ENCODE assay signal across 8 cellular contexts in genomic region chr12:76346798-76347420, GRCh38. TPM values are rescaled to one million over a fixed set of nuclear protein-coding genes. Genes with fewer than 3 reads are reported as not detected.
DNase-seq lines count a peak whose midpoint lies in the region; ATAC-seq and TF ChIP-seq lines count a peak whose summit lies in the region.

No MANE protein-coding gene starts in this region.

- H3K23ac ChIP-seq in neuronal stem cell (ENCODE audit: low read depth, low read length, poor library complexity): no peak overlapping the region

- CTCF ChIA-PET in CD8-positive, alpha-beta T cell (lab: Charles Lee): no interaction called here

- intact Hi-C loops in CD8-positive, alpha-beta T cell (cut with DNase I, micrococcal nuclease): loop anchor here (2.0 to 10.0 kb wide), 5 partner anchors 108 to 1810 kb away; partner anchors contain the start of genes ATXN7L3B (in 1 of the 2), NAP1L1 (in 1 of the 2) and ZDHHC17 (in 1 of the 2)

- no peak overlapping the region for H3K27ac ChIP-seq in CD8-positive, alpha-beta T cell (ENCODE audit: low read depth, low read length)
- no peak overlapping the region for H3K27ac ChIP-seq in neuronal stem cell (replicated peaks; ENCODE audit: low read length)

- peaks cover 14% of the 10 kb centered on the region for H3K4me1 ChIP-seq in CD8-positive, alpha-beta T cell (ENCODE audit: insufficient read depth, low read length)
- peaks cover 6 to 7% of the 10 kb centered on the region in 2 donors for H3K4me1 ChIP-seq in neuronal stem cell (ENCODE audit: control insufficient read depth in 2 of 2, insufficient read depth in 1 of 2, low read depth in 1 of 2, low read length in 2 of 2)

- TF ChIP-seq CTCF in CD8-positive, alpha-beta T cell (IDR thresholded peaks at IDR 0.05): no peak
- TF ChIP-seq CTCF in LNCaP clone FGC (IDR thresholded peaks at IDR 0.05; ENCODE audit: control insufficient read depth, extremely low read depth, insufficient read depth) (peak; percentile 70), epithelial cell of proximal tubule (conservative IDR thresholded peaks at IDR 0.05; ENCODE audit: low read depth, low read length) (peak; percentile 70)

- no peak overlapping the region for H3K4ac ChIP-seq in neuronal stem cell (ENCODE audit: low read length)

- peak overlapping the region; percentile 93 for H3K27ac Mint-ChIP-seq in CD8-positive, alpha-beta T cell
- peak overlapping the region; percentile 89 for H3K27ac Mint-ChIP-seq in T-helper 17 cell
- H3K27ac Mint-ChIP-seq in natural killer cell treated with Interleukin-12 subunit alpha and Interleukin-12 subunit beta and Interleukin-15 and Interleukin-18, amount 100 ng/mL, for 72 hours: peak overlapping the region; percentile 83 to 94

- ATAC-seq in CD8-positive, alpha-beta T cell: no peak
- ATAC-seq in GM18868 (IDR thresholded peaks at IDR 0.05; ENCODE audit: unreplicated experiment) (peak; percentile 19), T-helper 17 cell (no peak)
- no peak for ATAC-seq in natural killer cell treated with Interleukin-12 subunit alpha and Interleukin-12 subunit beta and Interleukin-15 and Interleukin-18, amount 100 ng/mL, for 72 hours

- H3K4me3 Mint-ChIP-seq in CD8-positive, alpha-beta T cell: peak overlapping the region; percentile 96
- H3K4me3 Mint-ChIP-seq in T-helper 17 cell: peak overlapping the region; percentile 93
- peak overlapping the region; percentile 89 for H3K4me3 Mint-ChIP-seq in natural killer cell treated with Interleukin-12 subunit alpha and Interleukin-12 subunit beta and Interleukin-15 and Interleukin-18, amount 100 ng/mL, for 72 hours

- H4K91ac ChIP-seq in neuronal stem cell (ENCODE audit: low read depth, low read length, poor library complexity): no peak overlapping the region

- H3K9ac ChIP-seq in neuronal stem cell (ENCODE audit: low read depth, low read length, poor library complexity): no peak overlapping the region

- no peak overlapping the region for H3K14ac ChIP-seq in neuronal stem cell (ENCODE audit: low read length)

- WGBS in neuronal stem cell (ENCODE audit: extremely low coverage in 2 of 2, insufficient read length in 2 of 2, insufficient replicate concordance in 1 of 2), 2 donors: no CpG with 5 or more reads among the region's 4 CpGs

- no peak for DNase-seq in CD8-positive, alpha-beta T cell
- DNase-seq in LNCaP clone FGC (ENCODE audit: low read depth): peak; percentile 34
- no peak for DNase-seq in T-helper 17 cell
- peak; percentile 33 for DNase-seq in epithelial cell of proximal tubule (ENCODE audit: low read depth)
- DNase-seq in natural killer cell treated with Interleukin-12 subunit alpha and Interleukin-12 subunit beta and Interleukin-15 and Interleukin-18, amount 100 ng/mL, for 72 hours (ENCODE audit: low spot score): no peak
- no peak for DNase-seq in NCI-H2029 (lab: John Stamatoyannopoulos, UW)
- no peak for DNase-seq in neuronal stem cell (ENCODE audit: low spot score)

- no peak overlapping the region for H2BK120ac ChIP-seq in neuronal stem cell (ENCODE audit: low read depth, low read length)

- no peaks in the 10 kb centered on the region for H3K9me3 ChIP-seq in CD8-positive, alpha-beta T cell (ENCODE audit: low read length)
- H3K9me3 ChIP-seq in T-helper 17 cell (ENCODE audit: control insufficient read depth, low read length, poor library complexity, severe bottlenecking) (no peaks in the 10 kb centered on the region), neuronal stem cell (replicated peaks in 1 of 2; ENCODE audit: control insufficient read depth in 2 of 2, insufficient read depth in 1 of 2, low read depth in 1 of 2, low read length in 2 of 2) (no peaks in the 10 kb centered on the region)

- H2AFZ ChIP-seq in neuronal stem cell (ENCODE audit: low read length): no peak overlapping the region

- POLR2A ChIA-PET in CD8-positive, alpha-beta T cell (lab: Charles Lee): no interaction called here

- H3K36me3 Mint-ChIP-seq in CD8-positive, alpha-beta T cell: no peaks in the 10 kb centered on the region
- H3K36me3 Mint-ChIP-seq in T-helper 17 cell (ENCODE audit: low read depth): no peaks in the 10 kb centered on the region
- H3K36me3 Mint-ChIP-seq in natural killer cell treated with Interleukin-12 subunit alpha and Interleukin-12 subunit beta and Interleukin-15 and Interleukin-18, amount 100 ng/mL, for 72 hours: no peaks in the 10 kb centered on the region

- no peaks in the 10 kb centered on the region for H3K79me1 ChIP-seq in neuronal stem cell (ENCODE audit: low read depth, low read length)

- no peaks in the 10 kb centered on the region for H3K9me3 Mint-ChIP-seq in CD8-positive, alpha-beta T cell
- H3K9me3 Mint-ChIP-seq in natural killer cell treated with Interleukin-12 subunit alpha and Interleukin-12 subunit beta and Interleukin-15 and Interleukin-18, amount 100 ng/mL, for 72 hours: no peaks in the 10 kb centered on the region

- H3K4me3 ChIP-seq in CD8-positive, alpha-beta T cell (ENCODE audit: low read depth, low read length): no peak overlapping the region
- H3K4me3 ChIP-seq in LNCaP clone FGC (ENCODE audit: low read depth, low read length): peak overlapping the region; percentile 74
- peak overlapping the region; percentile 92 for H3K4me3 ChIP-seq in epithelial cell of proximal tubule (ENCODE audit: low read depth, low read length)
- H3K4me3 ChIP-seq in neuronal stem cell (ENCODE audit: low read length in 2 of 2): peak overlapping the region in 1 of 2 donors; percentile 80

- H2AK5ac ChIP-seq in neuronal stem cell (ENCODE audit: low read depth, low read length): no peak overlapping the region

- no peak overlapping the region for H2BK15ac ChIP-seq in neuronal stem cell (ENCODE audit: low read length)

- H4K8ac ChIP-seq in neuronal stem cell (ENCODE audit: low read depth, low read length): no peak overlapping the region

- no peaks in the 10 kb centered on the region for H3K27me3 ChIP-seq in CD8-positive, alpha-beta T cell (ENCODE audit: insufficient read depth, low read length)
- H3K27me3 ChIP-seq in neuronal stem cell (ENCODE audit: control insufficient read depth in 3 of 3, insufficient read depth in 3 of 3, low read depth in 1 of 3, low read length in 3 of 3): no peaks in the 10 kb centered on the region

- no peak overlapping the region for H3K18ac ChIP-seq in neuronal stem cell (ENCODE audit: low read length)

- no peak overlapping the region for H3K4me2 ChIP-seq in neuronal stem cell (ENCODE audit: insufficient read depth, low read length, poor library complexity, severe bottlenecking)

- no peak overlapping the region for H2BK5ac ChIP-seq in neuronal stem cell (ENCODE audit: low read length)

- no peaks in the 10 kb centered on the region for H3K36me3 ChIP-seq in CD8-positive, alpha-beta T cell (ENCODE audit: insufficient read depth, low read length)
- peaks cover 0 to 6% of the 10 kb centered on the region in 2 donors for H3K36me3 ChIP-seq in neuronal stem cell (replicated peaks in 1 of 2; ENCODE audit: control insufficient read depth in 2 of 2, insufficient read depth in 2 of 2, low read length in 2 of 2)

- no peak overlapping the region for H2BK12ac ChIP-seq in neuronal stem cell (ENCODE audit: low read length)

- H3K27me3 Mint-ChIP-seq in CD8-positive, alpha-beta T cell (ENCODE audit: low read depth): no peaks in the 10 kb centered on the region
- no peaks in the 10 kb centered on the region for H3K27me3 Mint-ChIP-seq in T-helper 17 cell
- no peaks in the 10 kb centered on the region for H3K27me3 Mint-ChIP-seq in natural killer cell treated with Interleukin-12 subunit alpha and Interleukin-12 subunit beta and Interleukin-15 and Interleukin-18, amount 100 ng/mL, for 72 hours

- peaks cover 29% of the 10 kb centered on the region for H3K4me1 Mint-ChIP-seq in CD8-positive, alpha-beta T cell (ENCODE audit: low read depth)
- H3K4me1 Mint-ChIP-seq in T-helper 17 cell: peaks cover 12% of the 10 kb centered on the region
- H3K4me1 Mint-ChIP-seq in natural killer cell treated with Interleukin-12 subunit alpha and Interleukin-12 subunit beta and Interleukin-15 and Interleukin-18, amount 100 ng/mL, for 72 hours (ENCODE audit: low read depth in 2 of 2): peaks cover 16 to 22% of the 10 kb centered on the region in 2 donors

RNA-seq across cellular contexts. Expression of gene BBS10, which starts 1.3 kb away (rescaled TPM):
- 1 to 10 TPM; 1.4 to 1.5 TPM for total RNA-seq in CD8-positive, alpha-beta T cell
- 1 to 10 TPM; 2.3 to 2.4 TPM for total RNA-seq in T-helper 17 cell
- 4.7 and 8.2 TPM in 2 replicates for total RNA-seq in epithelial cell of proximal tubule
- total RNA-seq in natural killer cell treated with Interleukin-12 subunit alpha and Interleukin-12 subunit beta and Interleukin-15 and Interleukin-18, amount 100 ng/mL, for 72 hours: 1 to 10 TPM; 3.1 to 4.6 TPM
- 13.3 TPM for polyA plus RNA-seq in neuronal stem cell (2013, experiment 1 of 2)
- 13.9 TPM for polyA plus RNA-seq in neuronal stem cell (2013, experiment 2 of 2)

Comparison
In these comparisons a context has a peak if more than half of its experiments do, and no peak if none do; other contexts are left out.
1. DNase-seq: peak in LNCaP clone FGC (single experiment) and epithelial cell of proximal tubule (single experiment); none in CD8-positive, alpha-beta T cell (0 of 7), T-helper 17 cell (0 of 3), natural killer cell treated with Interleukin-12 subunit alpha and Interleukin-12 subunit beta and Interleukin-15 and Interleukin-18, amount 100 ng/mL, for 72 hours (single experiment), NCI-H2029 (single experiment) and neuronal stem cell (single experiment).
2. Peak in every context shown above with its lines, with median percentiles within 50 percentile points of each other: H3K27ac Mint-ChIP-seq and H3K4me3 Mint-ChIP-seq.